1 cellular context compared by ENCODE assay signal in genomic region chr4:37562592-37562991, GRCh38.
TF ChIP-seq lines count a peak whose summit lies in the region.

No MANE protein-coding gene starts in this region.

TF ChIP-seq in SK-N-SH, 30 proteins besides CTCF, POLR2A, EP300 and RAD21 (continued from another document):
- TF ChIP-seq TCF12 (IDR thresholded peaks at IDR 0.05) (no peak), REST (IDR thresholded peaks at IDR 0.05; ENCODE audit: low read depth, low read length) (no peak), SIN3A (IDR thresholded peaks at IDR 0.05; ENCODE audit: borderline replicate concordance, low read depth, low read length) (no peak), PBX3 (IDR thresholded peaks at IDR 0.05) (no peak), RXRA (IDR thresholded peaks at IDR 0.05; ENCODE audit: borderline replicate concordance, low read depth) (no peak), POLR2AphosphoS5 (IDR thresholded peaks at IDR 0.05; ENCODE audit: low read depth, low read length) (no peak), TEAD4 (IDR thresholded peaks at IDR 0.05; ENCODE audit: borderline replicate concordance, insufficient read depth) (no peak), USF2 (IDR thresholded peaks at IDR 0.05; ENCODE audit: borderline replicate concordance, low read depth, low read length) (no peak), MAX (IDR thresholded peaks at IDR 0.05; ENCODE audit: low read depth) (no peak)
